In the genomic region with DNA sequence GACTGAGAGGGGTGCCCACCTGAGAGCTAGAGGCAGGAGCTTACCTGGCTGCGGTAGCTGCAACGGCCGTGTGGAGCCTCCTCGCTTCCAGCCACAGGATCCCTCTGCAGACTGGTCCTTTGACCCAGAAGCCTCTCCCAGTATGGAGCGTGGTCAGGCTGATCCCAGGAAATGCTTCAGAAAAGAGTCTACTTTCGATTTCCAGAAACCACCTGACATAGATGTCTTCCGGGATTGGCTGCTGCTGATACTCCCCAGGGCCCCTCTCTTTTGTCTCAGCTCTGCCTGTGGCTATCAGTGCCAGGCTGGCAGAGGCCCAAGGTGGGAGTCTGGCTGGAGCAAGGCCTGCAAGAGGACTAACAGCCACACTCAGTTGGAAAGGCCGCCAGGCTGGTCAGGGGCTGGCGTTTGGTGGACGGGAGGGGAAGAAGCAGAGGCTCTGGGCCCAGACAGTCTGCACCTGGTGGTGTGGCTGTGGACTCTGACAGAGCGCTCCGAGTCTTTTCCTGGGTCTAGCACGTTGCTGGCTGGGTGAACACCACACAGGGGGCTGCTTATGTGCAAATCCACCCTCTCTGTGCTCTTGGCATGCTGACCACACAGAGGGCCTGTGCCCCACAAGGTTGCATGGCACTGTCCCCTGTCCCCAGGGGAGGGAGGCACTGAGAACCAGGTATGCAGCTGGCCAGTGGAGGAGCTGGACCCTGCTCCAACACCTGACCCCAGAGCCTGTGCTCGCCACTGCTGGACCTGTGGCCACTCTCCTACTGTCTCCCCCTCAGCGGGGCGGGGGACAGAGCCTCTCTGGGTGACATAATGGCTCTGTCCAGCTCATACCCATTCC, we compare ENCODE assay signal across 1 cellular context.
TF ChIP-seq lines count a peak whose summit lies in the region.

A gene with protein sequence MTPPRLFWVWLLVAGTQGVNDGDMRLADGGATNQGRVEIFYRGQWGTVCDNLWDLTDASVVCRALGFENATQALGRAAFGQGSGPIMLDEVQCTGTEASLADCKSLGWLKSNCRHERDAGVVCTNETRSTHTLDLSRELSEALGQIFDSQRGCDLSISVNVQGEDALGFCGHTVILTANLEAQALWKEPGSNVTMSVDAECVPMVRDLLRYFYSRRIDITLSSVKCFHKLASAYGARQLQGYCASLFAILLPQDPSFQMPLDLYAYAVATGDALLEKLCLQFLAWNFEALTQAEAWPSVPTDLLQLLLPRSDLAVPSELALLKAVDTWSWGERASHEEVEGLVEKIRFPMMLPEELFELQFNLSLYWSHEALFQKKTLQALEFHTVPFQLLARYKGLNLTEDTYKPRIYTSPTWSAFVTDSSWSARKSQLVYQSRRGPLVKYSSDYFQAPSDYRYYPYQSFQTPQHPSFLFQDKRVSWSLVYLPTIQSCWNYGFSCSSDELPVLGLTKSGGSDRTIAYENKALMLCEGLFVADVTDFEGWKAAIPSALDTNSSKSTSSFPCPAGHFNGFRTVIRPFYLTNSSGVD (minus strand): TSS at position 144 of the 844 bp plus-strand sequence. CDS start 2,732 bp downstream, outside the sequence.

TF ChIP-seq in HepG2, 621 proteins besides CTCF, POLR2A, EP300 and RAD21 (continued from another document and continues in another):
- TF ChIP-seq, protein P1, sequence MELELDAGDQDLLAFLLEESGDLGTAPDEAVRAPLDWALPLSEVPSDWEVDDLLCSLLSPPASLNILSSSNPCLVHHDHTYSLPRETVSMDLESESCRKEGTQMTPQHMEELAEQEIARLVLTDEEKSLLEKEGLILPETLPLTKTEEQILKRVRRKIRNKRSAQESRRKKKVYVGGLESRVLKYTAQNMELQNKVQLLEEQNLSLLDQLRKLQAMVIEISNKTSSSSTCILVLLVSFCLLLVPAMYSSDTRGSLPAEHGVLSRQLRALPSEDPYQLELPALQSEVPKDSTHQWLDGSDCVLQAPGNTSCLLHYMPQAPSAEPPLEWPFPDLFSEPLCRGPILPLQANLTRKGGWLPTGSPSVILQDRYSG (CRISPR knock-in tag; IDR thresholded peaks at IDR 0.05), result 0 out of 2 replicates have a peak, but pooled peaks have one; percentile 6
- TF ChIP-seq, protein P2, sequence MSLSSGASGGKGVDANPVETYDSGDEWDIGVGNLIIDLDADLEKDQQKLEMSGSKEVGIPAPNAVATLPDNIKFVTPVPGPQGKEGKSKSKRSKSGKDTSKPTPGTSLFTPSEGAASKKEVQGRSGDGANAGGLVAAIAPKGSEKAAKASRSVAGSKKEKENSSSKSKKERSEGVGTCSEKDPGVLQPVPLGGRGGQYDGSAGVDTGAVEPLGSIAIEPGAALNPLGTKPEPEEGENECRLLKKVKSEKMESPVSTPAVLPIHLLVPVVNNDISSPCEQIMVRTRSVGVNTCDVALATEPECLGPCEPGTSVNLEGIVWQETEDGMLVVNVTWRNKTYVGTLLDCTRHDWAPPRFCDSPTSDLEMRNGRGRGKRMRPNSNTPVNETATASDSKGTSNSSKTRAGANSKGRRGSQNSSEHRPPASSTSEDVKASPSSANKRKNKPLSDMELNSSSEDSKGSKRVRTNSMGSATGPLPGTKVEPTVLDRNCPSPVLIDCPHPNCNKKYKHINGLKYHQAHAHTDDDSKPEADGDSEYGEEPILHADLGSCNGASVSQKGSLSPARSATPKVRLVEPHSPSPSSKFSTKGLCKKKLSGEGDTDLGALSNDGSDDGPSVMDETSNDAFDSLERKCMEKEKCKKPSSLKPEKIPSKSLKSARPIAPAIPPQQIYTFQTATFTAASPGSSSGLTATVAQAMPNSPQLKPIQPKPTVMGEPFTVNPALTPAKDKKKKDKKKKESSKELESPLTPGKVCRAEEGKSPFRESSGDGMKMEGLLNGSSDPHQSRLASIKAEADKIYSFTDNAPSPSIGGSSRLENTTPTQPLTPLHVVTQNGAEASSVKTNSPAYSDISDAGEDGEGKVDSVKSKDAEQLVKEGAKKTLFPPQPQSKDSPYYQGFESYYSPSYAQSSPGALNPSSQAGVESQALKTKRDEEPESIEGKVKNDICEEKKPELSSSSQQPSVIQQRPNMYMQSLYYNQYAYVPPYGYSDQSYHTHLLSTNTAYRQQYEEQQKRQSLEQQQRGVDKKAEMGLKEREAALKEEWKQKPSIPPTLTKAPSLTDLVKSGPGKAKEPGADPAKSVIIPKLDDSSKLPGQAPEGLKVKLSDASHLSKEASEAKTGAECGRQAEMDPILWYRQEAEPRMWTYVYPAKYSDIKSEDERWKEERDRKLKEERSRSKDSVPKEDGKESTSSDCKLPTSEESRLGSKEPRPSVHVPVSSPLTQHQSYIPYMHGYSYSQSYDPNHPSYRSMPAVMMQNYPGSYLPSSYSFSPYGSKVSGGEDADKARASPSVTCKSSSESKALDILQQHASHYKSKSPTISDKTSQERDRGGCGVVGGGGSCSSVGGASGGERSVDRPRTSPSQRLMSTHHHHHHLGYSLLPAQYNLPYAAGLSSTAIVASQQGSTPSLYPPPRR (CRISPR knock-in tag; IDR thresholded peaks at IDR 0.05; ENCODE audit: borderline replicate concordance), result peak; percentile 12
- TF ChIP-seq POLR2AphosphoS5 (IDR thresholded peaks at IDR 0.05; ENCODE audit: low read depth, low read length) (peak; percentile 99), MATR3 (CRISPR knock-in tag; IDR thresholded peaks at IDR 0.05) (no peak; the same call in 1 of the 2 replicates), TOPORS (CRISPR knock-in tag; IDR thresholded peaks at IDR 0.05) (peak; percentile 78), ZNF614 (CRISPR knock-in tag; IDR thresholded peaks at IDR 0.05; ENCODE audit: borderline replicate concordance) (peak; percentile 83; the same call in 1 of the 2 replicates), PPARG (CRISPR knock-in tag; conservative IDR thresholded peaks at IDR 0.05) (peak; percentile 85), RNF2 (conservative IDR thresholded peaks at IDR 0.05; ENCODE audit: low read depth) (peak; percentile 21; the same call in 1 of the 2 replicates), XBP1 (CRISPR knock-in tag; IDR thresholded peaks at IDR 0.05) (no peak), CHCHD3 (CRISPR knock-in tag; IDR thresholded peaks at IDR 0.05) (0 out of 2 replicates have a peak, but pooled peaks have one; percentile 14), NR2F2 (IDR thresholded peaks at IDR 0.05; ENCODE audit: borderline replicate concordance, low read depth) (no peak; the same call in 1 of the 2 replicates), MAFF (IDR thresholded peaks at IDR 0.05; ENCODE audit: low read depth, low read length) (no peak), ZNF737 (CRISPR knock-in tag; IDR thresholded peaks at IDR 0.05; ENCODE audit: borderline replicate concordance) (no peak; the same call in 1 of the 2 replicates), RAD51 (IDR thresholded peaks at IDR 0.05; ENCODE audit: borderline replicate concordance) (no peak; the same call in 1 of the 2 replicates), PAF1 (CRISPR knock-in tag; IDR thresholded peaks at IDR 0.05) (no peak), JDP2 (CRISPR knock-in tag; IDR thresholded peaks at IDR 0.05; ENCODE audit: borderline replicate concordance) (no peak; the same call in 1 of the 2 replicates), ZMYM2 (CRISPR knock-in tag; IDR thresholded peaks at IDR 0.05) (no peak; the same call in 1 of the 2 replicates), SSRP1 (CRISPR knock-in tag; IDR thresholded peaks at IDR 0.05) (0 out of 2 replicates have a peak, but pooled peaks have one; percentile 13), ZNF33A (CRISPR knock-in tag; IDR thresholded peaks at IDR 0.05; ENCODE audit: borderline replicate concordance) (no peak), MEF2D (CRISPR knock-in tag; IDR thresholded peaks at IDR 0.05) (no peak), NR2C2 (CRISPR knock-in tag; IDR thresholded peaks at IDR 0.05; ENCODE audit: borderline replicate concordance) (peak; percentile 79; the same call in 1 of the 2 replicates), HES4 (CRISPR knock-in tag; IDR thresholded peaks at IDR 0.05; ENCODE audit: borderline replicate concordance) (peak; percentile 2; the same call in 1 of the 2 replicates)
- TF ChIP-seq, protein P3, sequence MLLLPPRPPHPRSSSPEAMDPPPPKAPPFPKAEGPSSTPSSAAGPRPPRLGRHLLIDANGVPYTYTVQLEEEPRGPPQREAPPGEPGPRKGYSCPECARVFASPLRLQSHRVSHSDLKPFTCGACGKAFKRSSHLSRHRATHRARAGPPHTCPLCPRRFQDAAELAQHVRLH (CRISPR knock-in tag; IDR thresholded peaks at IDR 0.05; ENCODE audit: borderline replicate concordance, low read depth), result peak; percentile 30; the same call in 1 of the 2 replicates
- TF ChIP-seq, protein P4, sequence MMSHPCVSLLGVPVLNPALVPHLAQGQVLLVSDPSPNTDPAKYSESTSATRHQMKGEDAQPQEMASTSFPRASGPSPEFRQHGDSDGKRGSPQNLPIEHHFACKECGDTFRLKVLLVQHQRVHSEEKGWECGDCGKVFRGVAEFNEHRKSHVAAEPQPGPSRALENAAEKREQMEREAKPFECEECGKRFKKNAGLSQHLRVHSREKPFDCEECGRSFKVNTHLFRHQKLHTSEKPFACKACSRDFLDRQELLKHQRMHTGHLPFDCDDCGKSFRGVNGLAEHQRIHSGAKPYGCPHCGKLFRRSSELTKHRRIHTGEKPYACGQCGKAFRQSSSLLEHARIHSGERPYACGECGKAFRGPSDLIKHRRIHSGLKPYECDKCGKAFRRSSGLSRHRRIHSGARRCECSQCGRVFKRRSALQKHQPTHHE (CRISPR knock-in tag; IDR thresholded peaks at IDR 0.05; ENCODE audit: borderline replicate concordance), result peak; percentile 77; the same call in 1 of the 2 replicates
- TF ChIP-seq, protein P5, sequence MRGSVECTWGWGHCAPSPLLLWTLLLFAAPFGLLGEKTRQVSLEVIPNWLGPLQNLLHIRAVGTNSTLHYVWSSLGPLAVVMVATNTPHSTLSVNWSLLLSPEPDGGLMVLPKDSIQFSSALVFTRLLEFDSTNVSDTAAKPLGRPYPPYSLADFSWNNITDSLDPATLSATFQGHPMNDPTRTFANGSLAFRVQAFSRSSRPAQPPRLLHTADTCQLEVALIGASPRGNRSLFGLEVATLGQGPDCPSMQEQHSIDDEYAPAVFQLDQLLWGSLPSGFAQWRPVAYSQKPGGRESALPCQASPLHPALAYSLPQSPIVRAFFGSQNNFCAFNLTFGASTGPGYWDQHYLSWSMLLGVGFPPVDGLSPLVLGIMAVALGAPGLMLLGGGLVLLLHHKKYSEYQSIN (CRISPR knock-in tag; IDR thresholded peaks at IDR 0.05; ENCODE audit: borderline replicate concordance), result peak; percentile 58; the same call in 1 of the 2 replicates
- TF ChIP-seq, protein P6, sequence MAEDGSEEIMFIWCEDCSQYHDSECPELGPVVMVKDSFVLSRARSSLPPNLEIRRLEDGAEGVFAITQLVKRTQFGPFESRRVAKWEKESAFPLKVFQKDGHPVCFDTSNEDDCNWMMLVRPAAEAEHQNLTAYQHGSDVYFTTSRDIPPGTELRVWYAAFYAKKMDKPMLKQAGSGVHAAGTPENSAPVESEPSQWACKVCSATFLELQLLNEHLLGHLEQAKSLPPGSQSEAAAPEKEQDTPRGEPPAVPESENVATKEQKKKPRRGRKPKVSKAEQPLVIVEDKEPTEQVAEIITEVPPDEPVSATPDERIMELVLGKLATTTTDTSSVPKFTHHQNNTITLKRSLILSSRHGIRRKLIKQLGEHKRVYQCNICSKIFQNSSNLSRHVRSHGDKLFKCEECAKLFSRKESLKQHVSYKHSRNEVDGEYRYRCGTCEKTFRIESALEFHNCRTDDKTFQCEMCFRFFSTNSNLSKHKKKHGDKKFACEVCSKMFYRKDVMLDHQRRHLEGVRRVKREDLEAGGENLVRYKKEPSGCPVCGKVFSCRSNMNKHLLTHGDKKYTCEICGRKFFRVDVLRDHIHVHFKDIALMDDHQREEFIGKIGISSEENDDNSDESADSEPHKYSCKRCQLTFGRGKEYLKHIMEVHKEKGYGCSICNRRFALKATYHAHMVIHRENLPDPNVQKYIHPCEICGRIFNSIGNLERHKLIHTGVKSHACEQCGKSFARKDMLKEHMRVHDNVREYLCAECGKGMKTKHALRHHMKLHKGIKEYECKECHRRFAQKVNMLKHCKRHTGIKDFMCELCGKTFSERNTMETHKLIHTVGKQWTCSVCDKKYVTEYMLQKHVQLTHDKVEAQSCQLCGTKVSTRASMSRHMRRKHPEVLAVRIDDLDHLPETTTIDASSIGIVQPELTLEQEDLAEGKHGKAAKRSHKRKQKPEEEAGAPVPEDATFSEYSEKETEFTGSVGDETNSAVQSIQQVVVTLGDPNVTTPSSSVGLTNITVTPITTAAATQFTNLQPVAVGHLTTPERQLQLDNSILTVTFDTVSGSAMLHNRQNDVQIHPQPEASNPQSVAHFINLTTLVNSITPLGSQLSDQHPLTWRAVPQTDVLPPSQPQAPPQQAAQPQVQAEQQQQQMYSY (CRISPR knock-in tag; IDR thresholded peaks at IDR 0.05), result no peak
- TF ChIP-seq, protein P7, sequence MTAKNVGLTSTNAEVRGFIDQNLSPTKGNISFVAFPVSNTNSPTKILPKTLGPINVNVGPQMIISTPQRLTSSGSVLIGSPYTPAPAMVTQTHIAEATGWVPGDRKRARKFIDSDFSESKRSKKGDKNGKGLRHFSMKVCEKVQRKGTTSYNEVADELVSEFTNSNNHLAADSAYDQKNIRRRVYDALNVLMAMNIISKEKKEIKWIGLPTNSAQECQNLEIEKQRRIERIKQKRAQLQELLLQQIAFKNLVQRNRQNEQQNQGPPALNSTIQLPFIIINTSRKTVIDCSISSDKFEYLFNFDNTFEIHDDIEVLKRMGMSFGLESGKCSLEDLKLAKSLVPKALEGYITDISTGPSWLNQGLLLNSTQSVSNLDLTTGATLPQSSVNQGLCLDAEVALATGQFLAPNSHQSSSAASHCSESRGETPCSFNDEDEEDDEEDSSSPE (CRISPR knock-in tag; IDR thresholded peaks at IDR 0.05), result peak; percentile 59; the same call in 1 of the 2 replicates
- TF ChIP-seq, protein P8, sequence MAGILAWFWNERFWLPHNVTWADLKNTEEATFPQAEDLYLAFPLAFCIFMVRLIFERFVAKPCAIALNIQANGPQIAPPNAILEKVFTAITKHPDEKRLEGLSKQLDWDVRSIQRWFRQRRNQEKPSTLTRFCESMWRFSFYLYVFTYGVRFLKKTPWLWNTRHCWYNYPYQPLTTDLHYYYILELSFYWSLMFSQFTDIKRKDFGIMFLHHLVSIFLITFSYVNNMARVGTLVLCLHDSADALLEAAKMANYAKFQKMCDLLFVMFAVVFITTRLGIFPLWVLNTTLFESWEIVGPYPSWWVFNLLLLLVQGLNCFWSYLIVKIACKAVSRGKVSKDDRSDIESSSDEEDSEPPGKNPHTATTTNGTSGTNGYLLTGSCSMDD (CRISPR knock-in tag; IDR thresholded peaks at IDR 0.05), result 0 out of 2 replicates have a peak, but pooled peaks have one; percentile 22
- TF ChIP-seq, protein P9, sequence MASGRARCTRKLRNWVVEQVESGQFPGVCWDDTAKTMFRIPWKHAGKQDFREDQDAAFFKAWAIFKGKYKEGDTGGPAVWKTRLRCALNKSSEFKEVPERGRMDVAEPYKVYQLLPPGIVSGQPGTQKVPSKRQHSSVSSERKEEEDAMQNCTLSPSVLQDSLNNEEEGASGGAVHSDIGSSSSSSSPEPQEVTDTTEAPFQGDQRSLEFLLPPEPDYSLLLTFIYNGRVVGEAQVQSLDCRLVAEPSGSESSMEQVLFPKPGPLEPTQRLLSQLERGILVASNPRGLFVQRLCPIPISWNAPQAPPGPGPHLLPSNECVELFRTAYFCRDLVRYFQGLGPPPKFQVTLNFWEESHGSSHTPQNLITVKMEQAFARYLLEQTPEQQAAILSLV (CRISPR knock-in tag; IDR thresholded peaks at IDR 0.05; ENCODE audit: borderline replicate concordance), result peak; percentile 29; the same call in 1 of the 2 replicates
